7 cellular contexts compared by ENCODE assay signal in genomic region chr6:87473419-87473903, GRCh38. TPM values are rescaled to one million over a fixed set of nuclear protein-coding genes. Genes with fewer than 3 reads are reported as not detected.
DNase-seq lines count a peak whose midpoint lies in the region; ATAC-seq and TF ChIP-seq lines count a peak whose summit lies in the region.

No MANE protein-coding gene starts in this region.

- H3K4me3 ChIP-seq in dorsolateral prefrontal cortex (peak overlapping the region; percentile 58 to 99 (median 89)), mesenchymal stem cell (ENCODE audit: insufficient read depth in 1 of 2, low read depth in 1 of 2, low read length in 2 of 2) (peak overlapping the region; percentile 92 to 96), tibial artery (peak overlapping the region; percentile 65 to 67)

- peak overlapping the region; percentile 96 for H3K9ac ChIP-seq in mesenchymal stem cell (ENCODE audit: low read length)

- H3K23ac ChIP-seq in mesenchymal stem cell (ENCODE audit: low read length in 2 of 2), result peak overlapping the region in 1 of 2 experiments; percentile 94

- TF ChIP-seq CTCF in GM20000 (IDR thresholded peaks at IDR 0.05; ENCODE audit: extremely low read depth, missing control alignments) (no peak), dorsolateral prefrontal cortex (IDR thresholded peaks at IDR 0.05 in 54 of 56, conservative IDR thresholded peaks at IDR 0.05 in 2 of 56; ENCODE audit: low read depth in 1 of 56, partially characterized antibody in 56 of 56) (no peak), tibial artery (IDR thresholded peaks at IDR 0.05) (no peak)

- H2BK12ac ChIP-seq in mesenchymal stem cell (ENCODE audit: low read length in 2 of 2), result peak overlapping the region in 1 of 2 experiments; percentile 37

- no peak overlapping the region for H4K91ac ChIP-seq in mesenchymal stem cell (ENCODE audit: low read length)

- H3K27me3 ChIP-seq in dorsolateral prefrontal cortex (no peaks in the 10 kb centered on the region), mesenchymal stem cell (ENCODE audit: control insufficient read depth in 1 of 2, insufficient read depth in 1 of 2, low read length in 2 of 2) (no peaks in the 10 kb centered on the region), tibial artery (no peaks in the 10 kb centered on the region)

- peak overlapping the region in 58 of 59 donors; percentile 74 to 99 (median 93) for H3K27ac ChIP-seq in dorsolateral prefrontal cortex
- peak overlapping the region; percentile 69 for H3K27ac ChIP-seq in mesenchymal stem cell (ENCODE audit: low read length, poor library complexity, severe bottlenecking)
- peak overlapping the region; percentile 86 to 87 for H3K27ac ChIP-seq in tibial artery

- H3K9me3 ChIP-seq in mesenchymal stem cell (ENCODE audit: control insufficient read depth, low read length) (no peaks in the 10 kb centered on the region), tibial artery (no peaks in the 10 kb centered on the region)

- H4K8ac ChIP-seq in mesenchymal stem cell (ENCODE audit: low read length), result peak overlapping the region; percentile 83

- peak overlapping the region; percentile 97 for H2AFZ ChIP-seq in mesenchymal stem cell (ENCODE audit: low read depth, low read length)

- intact Hi-C loops in dorsolateral prefrontal cortex (cut with DNase I) (loop anchor here (1.0 to 10.0 kb wide), 8 partner anchors 65 to 321 kb away; partner anchors contain the start of genes RARS2 (in 2 of the 2), SMIM8 (in 2 of the 2), AKIRIN2 (in 1 of the 2) and CFAP206 (in 1 of the 2)), tibial artery (cut with DNase I; ENCODE audit: low total_unique reads) (loop anchor here (5.0 to 10.0 kb wide), 2 partner anchors 114 to 159 kb away; partner anchors contain the start of gene RARS2)

- peaks cover 0 to 10% of the 10 kb centered on the region in 2 experiments for H3K36me3 ChIP-seq in mesenchymal stem cell (ENCODE audit: control insufficient read depth in 1 of 2, insufficient read depth in 2 of 2, low read depth in 1 of 2, low read length in 2 of 2)
- peaks cover 0 to 6% (median 0%) of the 10 kb centered on the region in 3 donors for H3K36me3 ChIP-seq in tibial artery

- H2BK5ac ChIP-seq in mesenchymal stem cell (ENCODE audit: low read depth, low read length, poor library complexity, severe bottlenecking), result no peak overlapping the region

- peak overlapping the region in 1 of 2 experiments; percentile 82 for H3K4ac ChIP-seq in mesenchymal stem cell (ENCODE audit: low read depth in 1 of 2, low read length in 2 of 2)

- peak overlapping the region; percentile 80 to 100 for H3K18ac ChIP-seq in mesenchymal stem cell (ENCODE audit: low read depth in 1 of 2, low read length in 2 of 2)

- H3K4me1 ChIP-seq in mesenchymal stem cell (ENCODE audit: control insufficient read depth, insufficient read depth, low read depth, low read length) (peaks cover 4% of the 10 kb centered on the region), tibial artery (peaks cover 0 to 15% (median 9%) of the 10 kb centered on the region in 4 donors)

- H2BK15ac ChIP-seq in mesenchymal stem cell (ENCODE audit: low read depth, poor library complexity, severe bottlenecking), result no peak overlapping the region

- DNase-seq in GM03348 (ENCODE audit: low spot score) (peak; percentile 82), GM20000 (ENCODE audit: low spot score) (peak; percentile 30), SKM-1 (lab: John Stamatoyannopoulos, UW; ENCODE audit: unreplicated experiment) (peak; percentile 10), dorsolateral prefrontal cortex (peak in 2 of 10 donors; percentile 53 to 68), mesenchymal stem cell (peak; percentile 48), tibial artery (no peak)

- 4% methylated on average over 12 of the region's 15 CpGs for WGBS in mesenchymal stem cell

- ATAC-seq in HG03571 (IDR thresholded peaks at IDR 0.05; ENCODE audit: unreplicated experiment), result peak; percentile 60

- H3K79me1 ChIP-seq in mesenchymal stem cell (replicated peaks; ENCODE audit: low read length, poor library complexity, severe bottlenecking), result peaks cover 15% of the 10 kb centered on the region

- no peak overlapping the region for H2BK120ac ChIP-seq in mesenchymal stem cell (ENCODE audit: low read depth, low read length)

- H2AK5ac ChIP-seq in mesenchymal stem cell (ENCODE audit: low read length, severe bottlenecking), result no peak overlapping the region

- H3K4me2 ChIP-seq in mesenchymal stem cell (ENCODE audit: low read length, poor library complexity, severe bottlenecking), result peak overlapping the region; percentile 99

- H3K14ac ChIP-seq in mesenchymal stem cell (ENCODE audit: low read length in 2 of 2), result peak overlapping the region in 1 of 2 experiments; percentile 2

RNA-seq across cellular contexts. Expression of gene SLC35A1, which starts 0.7 kb away (rescaled TPM):
- total RNA-seq in dorsolateral prefrontal cortex, result 10 to 100 TPM in 119 of 120 experiments, 1 to 10 TPM in 1; 9.8 to 34.1 (median 22.8) TPM
- 11.7 TPM for polyA plus RNA-seq in mesenchymal stem cell (2013, experiment 1 of 2)
- 13.5 TPM for polyA plus RNA-seq in mesenchymal stem cell (2013, experiment 2 of 2)

Comparison
In these comparisons a context has a peak if more than half of its experiments do, and no peak if none do; other contexts are left out.
1. DNase-seq: peak in GM03348 (single experiment), GM20000 (single experiment), SKM-1 (single experiment) and mesenchymal stem cell (single experiment); none in tibial artery (0 of 2).
2. Peak in every context shown above with its lines, with median percentiles within 50 percentile points of each other: H3K27ac ChIP-seq and H3K4me3 ChIP-seq.